1 cellular context compared by ENCODE assay signal in genomic region chr10:79188154-79188763, GRCh38.
TF ChIP-seq lines count a peak whose summit lies in the region.

No MANE protein-coding gene starts in this region.

TF ChIP-seq in HepG2, 621 proteins besides CTCF, POLR2A, EP300 and RAD21 (continued from another document):
- peak; percentile 72; the same call in 1 of the 2 replicates for TF ChIP-seq ARID4A (CRISPR knock-in tag; IDR thresholded peaks at IDR 0.05; ENCODE audit: borderline replicate concordance)
- TF ChIP-seq ZNF609 (CRISPR knock-in tag; IDR thresholded peaks at IDR 0.05; ENCODE audit: borderline replicate concordance), result peak; percentile 78; the same call in 1 of the 2 replicates
- TF ChIP-seq ZFP36L1 (CRISPR knock-in tag; IDR thresholded peaks at IDR 0.05), result peak; percentile 43; the same call in 1 of the 2 replicates
- TF ChIP-seq HNF1A (IDR thresholded peaks at IDR 0.05; ENCODE audit: low read depth), result 0 out of 2 replicates have a peak, but pooled peaks have one; percentile 23
- peak; percentile 61; the same call in 1 of the 2 replicates for TF ChIP-seq HNF1A (CRISPR knock-in tag; IDR thresholded peaks at IDR 0.05; ENCODE audit: borderline replicate concordance)
- no peak for TF ChIP-seq ZBTB14 (CRISPR knock-in tag; IDR thresholded peaks at IDR 0.05)
- no peak for TF ChIP-seq AFF4 (CRISPR knock-in tag; IDR thresholded peaks at IDR 0.05)
- TF ChIP-seq BCL6 (CRISPR knock-in tag; IDR thresholded peaks at IDR 0.05), result peak; percentile 69; the same call in 1 of the 2 replicates
- TF ChIP-seq SP5 (CRISPR knock-in tag; IDR thresholded peaks at IDR 0.05; ENCODE audit: borderline replicate concordance, low read depth), result peak; percentile 98
- no peak for TF ChIP-seq WIZ (CRISPR knock-in tag; IDR thresholded peaks at IDR 0.05)
- no peak for TF ChIP-seq ZNF749 (CRISPR knock-in tag; IDR thresholded peaks at IDR 0.05; ENCODE audit: borderline replicate concordance)
- TF ChIP-seq YEATS4 (CRISPR knock-in tag; IDR thresholded peaks at IDR 0.05; ENCODE audit: borderline replicate concordance), result peak; percentile 53; the same call in 1 of the 2 replicates
- peak; percentile 83; the same call in 1 of the 2 replicates for TF ChIP-seq ZNF281 (CRISPR knock-in tag; IDR thresholded peaks at IDR 0.05; ENCODE audit: borderline replicate concordance)
- no peak for TF ChIP-seq SETDB1 (CRISPR knock-in tag; IDR thresholded peaks at IDR 0.05; ENCODE audit: borderline replicate concordance)
- TF ChIP-seq ZNF788 (CRISPR knock-in tag; IDR thresholded peaks at IDR 0.05; ENCODE audit: borderline replicate concordance), result peak; percentile 20; the same call in 1 of the 2 replicates
- peak; percentile 60; the same call in 1 of the 2 replicates for TF ChIP-seq BRD4 (CRISPR knock-in tag; IDR thresholded peaks at IDR 0.05)
- TF ChIP-seq ZNF275 (CRISPR knock-in tag; IDR thresholded peaks at IDR 0.05; ENCODE audit: borderline replicate concordance), result no peak
- TF ChIP-seq ZNF557 (CRISPR knock-in tag; IDR thresholded peaks at IDR 0.05), result 0 out of 2 replicates have a peak, but pooled peaks have one; percentile 60
